Comparison of ENCODE assay signal across 8 cellular contexts in genomic region chr19:45444318-45445041, GRCh38. TPM values are rescaled to one million over a fixed set of nuclear protein-coding genes. Genes with fewer than 3 reads are reported as not detected.
DNase-seq lines count a peak whose midpoint lies in the region; ATAC-seq, FAIRE-seq and TF ChIP-seq lines count a peak whose summit lies in the region.

No MANE protein-coding gene starts in this region.

- H3K4me3 Mint-ChIP-seq in stimulated activated memory B cell treated with anti-CD40 and anti-IgM and Interleukin-4, amounts not matched to agents 10 μg/mL and 1 μg/mL and 100 μg/mL, for 72 hours = peak overlapping the region; percentile 81

- H3K36me3 ChIP-seq in esophagus muscularis mucosa (no peaks in the 10 kb centered on the region), mucosa of rectum (ENCODE audit: control insufficient read depth in 2 of 2, insufficient read depth in 2 of 2, low read length in 2 of 2) (no peaks in the 10 kb centered on the region)

- H3K9me3 ChIP-seq in esophagus muscularis mucosa (no peaks in the 10 kb centered on the region), mucosa of rectum (ENCODE audit: control insufficient read depth in 2 of 2, low read length in 2 of 2) (no peaks in the 10 kb centered on the region)

- TF ChIP-seq POLR2A in GM12892 (IDR thresholded peaks at IDR 0.05; ENCODE audit: low read depth, low read length) = no peak
- TF ChIP-seq POLR2A in esophagus muscularis mucosa (IDR thresholded peaks at IDR 0.05; ENCODE audit: low read depth) = peak; percentile 53

- TF ChIP-seq EP300 in esophagus muscularis mucosa (IDR thresholded peaks at IDR 0.05) = no peak

- 15% methylated on average over 33 of the region's 47 CpGs for WGBS in esophagus muscularis mucosa

- peak; percentile 85 for DNase-seq in GM12892 (ENCODE audit: insufficient read length)
- DNase-seq in OCI-M1 (lab: John Stamatoyannopoulos, UW) = peak; percentile 94
- DNase-seq in activated T-helper 1 cell treated with Interleukin-2 at 50 U/mL for 16 hours (ENCODE audit: low read depth) = peak; percentile 60
- peak; percentile 97 for DNase-seq in esophagus muscularis mucosa (ENCODE audit: extremely low spot score)

- peak overlapping the region; percentile 74 to 79 for H3K9ac ChIP-seq in mucosa of rectum (ENCODE audit: low read depth in 1 of 2, low read length in 2 of 2)

- FAIRE-seq in GM12892 (lab: Jason Lieb, UNC) = peak; percentile 42

- peak overlapping the region; percentile 92 to 97 (median 94) for H3K27ac ChIP-seq in esophagus muscularis mucosa (replicated peaks in 1 of 4)
- H3K27ac ChIP-seq in mucosa of rectum (ENCODE audit: low read depth in 2 of 2, low read length in 2 of 2) = peak overlapping the region; percentile 86 to 90

- H3K4me3 ChIP-seq in esophagus muscularis mucosa = peak overlapping the region; percentile 58 to 66 (median 59)
- peak overlapping the region; percentile 56 to 67 for H3K4me3 ChIP-seq in mucosa of rectum (ENCODE audit: low read length in 2 of 2)

- no peaks in the 10 kb centered on the region for H3K27me3 Mint-ChIP-seq in stimulated activated memory B cell treated with anti-CD40 and anti-IgM and Interleukin-4, amounts not matched to agents 10 μg/mL and 1 μg/mL and 100 μg/mL, for 72 hours

- peak; percentile 27 for ATAC-seq in HG03097 (IDR thresholded peaks at IDR 0.05; ENCODE audit: low FRiP score, unreplicated experiment)
- peak; percentile 81 for ATAC-seq in stimulated activated memory B cell treated with anti-CD40 and anti-IgM and Interleukin-4, amounts not matched to agents 10 μg/mL and 1 μg/mL and 100 μg/mL, for 72 hours
- no peak for ATAC-seq in GM21447 (IDR thresholded peaks at IDR 0.05; ENCODE audit: unreplicated experiment)

- no peaks in the 10 kb centered on the region for H3K9me3 Mint-ChIP-seq in stimulated activated memory B cell treated with anti-CD40 and anti-IgM and Interleukin-4, amounts not matched to agents 10 μg/mL and 1 μg/mL and 100 μg/mL, for 72 hours

- no peak for TF ChIP-seq CTCF in esophagus muscularis mucosa (IDR thresholded peaks at IDR 0.05)

- H3K36me3 Mint-ChIP-seq in stimulated activated memory B cell treated with anti-CD40 and anti-IgM and Interleukin-4, amounts not matched to agents 10 μg/mL and 1 μg/mL and 100 μg/mL, for 72 hours = no peaks in the 10 kb centered on the region

- H3K4me1 ChIP-seq in esophagus muscularis mucosa (peaks cover 26 to 79% (median 54%) of the 10 kb centered on the region in 4 donors), mucosa of rectum (ENCODE audit: control insufficient read depth in 2 of 2, insufficient read depth in 2 of 2, low read length in 2 of 2) (peaks cover 31 to 47% of the 10 kb centered on the region in 2 donors)

- H3K27ac Mint-ChIP-seq in stimulated activated memory B cell treated with anti-CD40 and anti-IgM and Interleukin-4, amounts not matched to agents 10 μg/mL and 1 μg/mL and 100 μg/mL, for 72 hours = peak overlapping the region; percentile 87

- intact Hi-C loops in esophagus muscularis mucosa (cut with DNase I) = no loop called here

- H3K27me3 ChIP-seq in esophagus muscularis mucosa (no peaks in the 10 kb centered on the region), mucosa of rectum (ENCODE audit: control insufficient read depth in 2 of 2, insufficient read depth in 2 of 2, low read length in 2 of 2) (no peaks in the 10 kb centered on the region)

- peaks cover 52% of the 10 kb centered on the region for H3K4me1 Mint-ChIP-seq in stimulated activated memory B cell treated with anti-CD40 and anti-IgM and Interleukin-4, amounts not matched to agents 10 μg/mL and 1 μg/mL and 100 μg/mL, for 72 hours

RNA-seq across cellular contexts. Expression of gene ERCC1, which starts 20.8 kb away (rescaled TPM):
- 39.3 TPM for polyA plus RNA-seq in GM12892 (2012; ENCODE audit: missing spikeins)
- 100 to 1,000 TPM in 1 of 4 donors, 10 to 100 TPM in 3; 62.8 to 102 (median 69.3) TPM for total RNA-seq in esophagus muscularis mucosa

RNA-seq across cellular contexts. Expression of gene FOSB, which starts 23.3 kb away (rescaled TPM):
- polyA plus RNA-seq in GM12892 (2012; ENCODE audit: missing spikeins) = 1.1 TPM
- 10 to 100 TPM in 2 of 4 donors, 1 to 10 TPM in 2; 2.2 to 25.2 (median 6.9) TPM for total RNA-seq in esophagus muscularis mucosa

RNA-seq across cellular contexts. Expression of gene POLR1G, which starts 38.0 kb away (rescaled TPM):
- 4.4 TPM for polyA plus RNA-seq in GM12892 (2012; ENCODE audit: missing spikeins)
- 1 to 10 TPM; 2.9 to 8.7 (median 6.0) TPM for total RNA-seq in esophagus muscularis mucosa

RNA-seq across cellular contexts. Expression of gene PPP1R13L, which starts 39.6 kb away (rescaled TPM):
- polyA plus RNA-seq in GM12892 (2012; ENCODE audit: missing spikeins) = 4.6 TPM
- 10 to 100 TPM in 2 of 4 donors, 1 to 10 TPM in 2; 4.1 to 16.8 (median 9.5) TPM for total RNA-seq in esophagus muscularis mucosa

RNA-seq across cellular contexts. Expression of gene RTN2, which starts 52.4 kb away (rescaled TPM):
- 5.9 TPM for polyA plus RNA-seq in GM12892 (2012; ENCODE audit: missing spikeins)
- total RNA-seq in esophagus muscularis mucosa = 10 to 100 TPM in 3 of 4 donors, 1 to 10 TPM in 1; 7.0 to 23.6 (median 17.2) TPM
